16 cellular contexts compared by ENCODE assay signal in genomic region chr3:44418549-44418948, GRCh38. TPM values are rescaled to one million over a fixed set of nuclear protein-coding genes. Genes with fewer than 3 reads are reported as not detected.
A peak's percentile ranks its signal among the peaks of the same experiment; 100 is the strongest.
DNase-seq lines count a peak whose midpoint lies in the region; ATAC-seq and TF ChIP-seq lines count a peak whose summit lies in the region.
"Had no signal": no experiment of that assay in that cellular context is flagged by ENCODE, and none has a peak within 500 bp of the region (broad histone marks: within the 10 kb centered on the region; RNA-seq: fewer than 3 reads in every experiment).

No MANE protein-coding gene starts in this region.

- no peaks in the 10 kb centered on the region for H3K79me2 ChIP-seq in PC-9 (ENCODE audit: low read depth)

- no peak overlapping the region for H2AFZ ChIP-seq in PC-9

- no TSS peak for BruUV-seq in PC-9 (replicated peaks; lab: Mats Ljungman, UMichigan)

- TF ChIP-seq CTCF in PC-9 (conservative IDR thresholded peaks at IDR 0.05) (peak; percentile 47; the same call in 1 of the 2 replicates), fibroblast of pulmonary artery (IDR thresholded peaks at IDR 0.05; ENCODE audit: low read length, missing control alignments) (peak; percentile 41), progenitor cell of endocrine pancreas (IDR thresholded peaks at IDR 0.05; ENCODE audit: unreplicated experiment) (peak; percentile 36)

- H3K36me3 ChIP-seq in PC-9 (ENCODE audit: low read depth) = no peaks in the 10 kb centered on the region
- H3K36me3 ChIP-seq: heart right ventricle, right lobe of liver had no signal

- no peaks in the 10 kb centered on the region for H3K36me3 Mint-ChIP-seq in progenitor cell of endocrine pancreas (ENCODE audit: insufficient read depth)
- H3K36me3 Mint-ChIP-seq: activated naive CD8-positive, alpha-beta T cell treated with anti-CD3 and anti-CD28 coated beads, Interleukin-2, amount 10 ng/mL, durations not matched to agents 7 days and 5 days had no signal

- no peak overlapping the region for H3K27ac ChIP-seq in PC-9
- H3K27ac ChIP-seq: 22Rv1, heart right ventricle, right lobe of liver had no signal

- no peaks in the 10 kb centered on the region for H3K27me3 Mint-ChIP-seq in progenitor cell of endocrine pancreas

- H3K4me1 ChIP-seq in PC-9 (replicated peaks; ENCODE audit: insufficient read depth) = no peaks in the 10 kb centered on the region
- H3K4me1 ChIP-seq: heart right ventricle, right lobe of liver had no signal

- H3K9me3 ChIP-seq in PC-9 (ENCODE audit: insufficient read depth, low read depth) = no peaks in the 10 kb centered on the region
- H3K9me3 ChIP-seq: heart right ventricle, mucosa of descending colon, right lobe of liver had no signal

- H3K27me3 ChIP-seq in PC-9 (ENCODE audit: insufficient read depth, low read depth) = no peaks in the 10 kb centered on the region
- H3K27me3 ChIP-seq: heart right ventricle, right lobe of liver had no signal

- no peak overlapping the region for H3K4me2 ChIP-seq in PC-9

- POLR2A ChIA-PET in PC-9 (lab: Charles Lee; ENCODE audit: unreplicated experiment) = no interaction called here

- intact Hi-C loops in PC-9 (cut with micrococcal nuclease; ENCODE audit: unreplicated experiment) = no loop called here

- H3K4me3 ChIP-seq in PC-9 (no peak overlapping the region), fibroblast of pulmonary artery (replicated peaks; ENCODE audit: low read depth, low read length) (no peak overlapping the region)
- H3K4me3 ChIP-seq: heart right ventricle, mucosa of descending colon, right lobe of liver had no signal

- CTCF ChIA-PET in PC-9 (lab: Charles Lee) = no interaction called here

- no peaks in the 10 kb centered on the region for H4K20me1 ChIP-seq in PC-9 (ENCODE audit: insufficient read depth)

- H3K4me3 Mint-ChIP-seq in progenitor cell of endocrine pancreas (ENCODE audit: low read depth) = no peak overlapping the region
- H3K4me3 Mint-ChIP-seq: activated naive CD8-positive, alpha-beta T cell treated with anti-CD3 and anti-CD28 coated beads, Interleukin-2, amount 10 ng/mL, durations not matched to agents 7 days and 5 days; T-helper 2 cell treated with Interferon-gamma antibody and Interleukin-4, amounts not matched to agents 5 μg/mL and 100 μg/mL, for 36 hours had no signal

- no peaks in the 10 kb centered on the region for H3K4me1 Mint-ChIP-seq in progenitor cell of endocrine pancreas (ENCODE audit: low read depth)
- H3K4me1 Mint-ChIP-seq: activated naive CD8-positive, alpha-beta T cell treated with anti-CD3 and anti-CD28 coated beads, Interleukin-2, amount 10 ng/mL, durations not matched to agents 7 days and 5 days had no signal

- no peaks in the 10 kb centered on the region for H3F3A ChIP-seq in PC-9 (ENCODE audit: insufficient read depth, low read depth)

- no peaks in the 10 kb centered on the region for H3K9me2 ChIP-seq in PC-9 (ENCODE audit: insufficient read depth)

- ATAC-seq in HG02973 (IDR thresholded peaks at IDR 0.05; ENCODE audit: unreplicated experiment) = no peak
- ATAC-seq: heart right ventricle, mucosa of descending colon, right lobe of liver had no signal

- DNase-seq in DMS 273 (lab: John Stamatoyannopoulos, UW; ENCODE audit: unreplicated experiment) (peak; percentile 19), DMS 273 treated with DMSO at 0.1 percent for 48 hours (lab: John Stamatoyannopoulos, UW) (no peak), PC-9 (no peak), fibroblast of pulmonary artery (ENCODE audit: low read depth) (no peak), progenitor cell of endocrine pancreas (ENCODE audit: low spot score, unreplicated experiment) (no peak), middle frontal gyrus (ENCODE audit: extremely low spot score, low spot score) (no peak)
- DNase-seq in stimulated activated CD8-positive, alpha-beta memory T cell treated with anti-CD3 and anti-CD28 coated beads, Interleukin-4, amount 100 ng/mL, for 48 hours = no peak
- DNase-seq: activated naive CD8-positive, alpha-beta T cell treated with anti-CD3 and anti-CD28 coated beads, Interleukin-2, amount 10 ng/mL, durations not matched to agents 7 days and 5 days; DMS79 treated with DMSO at 0.1 percent for 48 hours; heart right ventricle; mucosa of descending colon; NCI-H345 had no signal

- peaks cover 9% of the 10 kb centered on the region for H3K9me3 Mint-ChIP-seq in progenitor cell of endocrine pancreas (ENCODE audit: low read depth)
- H3K9me3 Mint-ChIP-seq: activated naive CD8-positive, alpha-beta T cell treated with anti-CD3 and anti-CD28 coated beads, Interleukin-2, amount 10 ng/mL, durations not matched to agents 7 days and 5 days; T-helper 2 cell treated with Interferon-gamma antibody and Interleukin-4, amounts not matched to agents 5 μg/mL and 100 μg/mL, for 36 hours had no signal

- no peak overlapping the region for H3K27ac Mint-ChIP-seq in progenitor cell of endocrine pancreas
- H3K27ac Mint-ChIP-seq: activated naive CD8-positive, alpha-beta T cell treated with anti-CD3 and anti-CD28 coated beads, Interleukin-2, amount 10 ng/mL, durations not matched to agents 7 days and 5 days; T-helper 2 cell treated with Interferon-gamma antibody and Interleukin-4, amounts not matched to agents 5 μg/mL and 100 μg/mL, for 36 hours had no signal

RNA-seq across cellular contexts. Expression of gene ZNF445, which starts 58.9 kb away (rescaled TPM):
- 15.9 and 20.3 TPM in 2 replicates for total RNA-seq in PC-9 (2021)
- 62.5 and 64.0 TPM in 2 replicates for total RNA-seq in progenitor cell of endocrine pancreas
